In the genomic region with DNA sequence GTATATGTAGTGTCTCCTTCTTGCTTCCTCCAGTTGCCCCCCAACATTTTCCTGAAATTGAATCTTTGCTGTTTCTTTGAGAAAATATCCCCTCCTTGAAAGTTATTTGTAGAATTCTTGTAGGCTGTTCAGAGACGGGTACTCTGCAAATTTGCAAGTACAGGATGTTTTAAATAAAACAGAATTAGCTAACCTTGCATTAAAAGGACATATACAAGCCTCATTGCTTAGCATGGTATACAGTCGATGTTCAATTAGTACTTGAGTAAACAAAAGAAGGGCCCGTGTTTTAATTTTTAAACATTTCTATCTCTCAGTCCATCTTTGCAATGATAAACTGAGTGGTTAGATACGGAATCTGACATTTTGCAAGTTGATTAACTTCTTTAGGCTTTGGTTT, we compare ENCODE assay signal across 23 cellular contexts. TPM values are rescaled to one million over a fixed set of nuclear protein-coding genes. Genes with fewer than 3 reads are reported as not detected.
DNase-seq lines count a peak whose midpoint lies in the region; ATAC-seq, FAIRE-seq and TF ChIP-seq lines count a peak whose summit lies in the region.
"Had no signal": no experiment of that assay in that cellular context is flagged by ENCODE, and none has a peak within 500 bp of the region (broad histone marks: within the 10 kb centered on the region; RNA-seq: fewer than 3 reads in every experiment).

No MANE protein-coding gene starts in this region.

- ATAC-seq in HepG2 (no peak), right lobe of liver (no peak), WTC11 (no peak), K562 (no peak), HG02970 (IDR thresholded peaks at IDR 0.05; ENCODE audit: low FRiP score, unreplicated experiment) (no peak)
- ATAC-seq: A549; CD8-positive, alpha-beta T cell; GM12878 had no signal

- POLR2A ChIA-PET in HepG2 (lab: Yijun Ruan, JAX) (no interaction called here), WTC11 (lab: Charles Lee) (no interaction called here), K562 (lab: Yijun Ruan, JAX) (no interaction called here)

- H3K4me2 ChIP-seq in HepG2 (ENCODE audit: low read depth, low read length) (no peak overlapping the region), K562 (ENCODE audit: insufficient read depth, low read length) (no peak overlapping the region)
- H3K4me2 ChIP-seq: A549; BLaER1 treated with 17β-estradiol and CSF1 and Interleukin-3, amounts not matched to agents 10 nM and 100 nM had no signal

- no peaks in the 10 kb centered on the region for H3K9me3 Mint-ChIP-seq in WTC11
- H3K9me3 Mint-ChIP-seq: CD4-positive, alpha-beta T cell; CD8-positive, alpha-beta T cell had no signal

- intact Hi-C loops in HepG2 (cut with micrococcal nuclease; ENCODE audit: unreplicated experiment) = no loop called here
- intact Hi-C loops in right lobe of liver (cut with DNase I) = no loop called here
- intact Hi-C loops in K562 (cut with micrococcal nuclease) = loop anchor here (5.0 kb wide), 1 partner anchor 111 kb away; no protein-coding TSS in a partner anchor

- H3K27me3 ChIP-seq in HepG2 (ENCODE audit: control insufficient read depth in 1 of 2, insufficient read depth in 2 of 2, low read length in 2 of 2) = no peaks in the 10 kb centered on the region
- H3K27me3 ChIP-seq in right lobe of liver = no peaks in the 10 kb centered on the region
- no peaks in the 10 kb centered on the region for H3K27me3 ChIP-seq in K562 (ENCODE audit: control insufficient read depth in 2 of 2, insufficient read depth in 2 of 2, low read length in 2 of 2)
- H3K27me3 ChIP-seq: BLaER1 treated with 17β-estradiol and CSF1 and Interleukin-3, amounts not matched to agents 10 nM and 100 nM had no signal

- no peaks in the 10 kb centered on the region for H3K36me3 Mint-ChIP-seq in WTC11
- H3K36me3 Mint-ChIP-seq: CD8-positive, alpha-beta T cell had no signal

- H3K4me1 ChIP-seq in HepG2 (ENCODE audit: insufficient read depth, low read length) = peaks cover 18% of the 10 kb centered on the region
- H3K4me1 ChIP-seq in right lobe of liver = peaks cover 0 to 33% (median 12%) of the 10 kb centered on the region in 4 donors
- H3K4me1 ChIP-seq in K562 (replicated peaks in 1 of 2; ENCODE audit: control insufficient read depth in 2 of 2, insufficient read depth in 2 of 2, low read length in 2 of 2) = peaks cover 20 to 69% of the 10 kb centered on the region in 2 experiments; a peak in 4 of 5 replicates
- H3K4me1 ChIP-seq: A549 had no signal

- H3K4me1 Mint-ChIP-seq in WTC11 = peaks cover 63% of the 10 kb centered on the region

- in situ Hi-C loops in HepG2 (cut with HindIII; ENCODE audit: extremely low pct_ligation_motif_present, low pct_unique_long_range_greater_than_20kb) (no loop called here), K562 (cut with MboI) (no loop called here)

- H3K9ac ChIP-seq in HepG2 (ENCODE audit: insufficient read depth, low read depth, low read length) (no peak overlapping the region), K562 (ENCODE audit: insufficient read depth in 1 of 2, low read depth in 2 of 2, low read length in 2 of 2) (no peak overlapping the region)
- H3K9ac ChIP-seq: BLaER1 treated with 17β-estradiol and CSF1 and Interleukin-3, amounts not matched to agents 10 nM and 100 nM had no signal

- H3K27ac ChIP-seq in HepG2 (ENCODE audit: extremely low read length, insufficient read depth, low read length) (no peak overlapping the region), right lobe of liver (no peak overlapping the region), K562 (ENCODE audit: extremely low read depth, low read depth, low read length) (no peak overlapping the region)
- H3K27ac ChIP-seq: 22Rv1; A549; BLaER1 treated with 17β-estradiol and CSF1 and Interleukin-3, amounts not matched to agents 10 nM and 100 nM; C4-2B had no signal

- H3K36me3 ChIP-seq in HepG2 (replicated peaks in 1 of 2; ENCODE audit: control insufficient read depth in 1 of 2, insufficient read depth in 2 of 2, low read length in 2 of 2) (no peaks in the 10 kb centered on the region), right lobe of liver (no peaks in the 10 kb centered on the region), K562 (ENCODE audit: control insufficient read depth, insufficient read depth, low read length) (no peaks in the 10 kb centered on the region)
- H3K36me3 ChIP-seq: BLaER1 treated with 17β-estradiol and CSF1 and Interleukin-3, amounts not matched to agents 10 nM and 100 nM had no signal

- no peak for TF ChIP-seq CTCF in HepG2 (CRISPR knock-in tag; IDR thresholded peaks at IDR 0.05)
- no peak for TF ChIP-seq CTCF in right lobe of liver (IDR thresholded peaks at IDR 0.05)
- TF ChIP-seq CTCF in WTC11 (IDR thresholded peaks at IDR 0.05) = no peak
- TF ChIP-seq CTCF in K562 (IDR thresholded peaks at IDR 0.05 in 2 of 3, conservative IDR thresholded peaks at IDR 0.05 in 1 of 3; ENCODE audit: insufficient read depth in 2 of 3, low read depth in 1 of 3, low read length in 3 of 3) = no peak
- no peak for TF ChIP-seq CTCF in GM10266 (IDR thresholded peaks at IDR 0.05; ENCODE audit: control insufficient read depth, insufficient read depth, low read depth, missing control alignments)

- H3K4me3 ChIP-seq in HepG2 (replicated peaks in 1 of 3; ENCODE audit: insufficient read depth in 1 of 3, low read depth in 2 of 3, low read length in 3 of 3) = no peak overlapping the region
- H3K4me3 ChIP-seq in right lobe of liver = no peak overlapping the region
- H3K4me3 ChIP-seq in K562 = no peak overlapping the region
- H3K4me3 ChIP-seq: A549; BLaER1 treated with 17β-estradiol and CSF1 and Interleukin-3, amounts not matched to agents 10 nM and 100 nM; GM12878 had no signal

- peaks cover 25% of the 10 kb centered on the region for H3K79me2 ChIP-seq in HepG2 (ENCODE audit: insufficient read depth, low read length)
- H3K79me2 ChIP-seq in K562 (ENCODE audit: control insufficient read depth, insufficient read depth, low read length) = peaks cover 89% of the 10 kb centered on the region

- FAIRE-seq in HepG2 (lab: Jason Lieb, UNC) = no peak
- no peak for FAIRE-seq in K562 (lab: Jason Lieb, UNC)
- FAIRE-seq: A549, D721Med, G401.6, GM12878, GM12892 had no signal

- TF ChIP-seq RAD21 in HepG2 (CRISPR knock-in tag; IDR thresholded peaks at IDR 0.05) (no peak), K562 (CRISPR knock-in tag; conservative IDR thresholded peaks at IDR 0.05 in 1 of 2, IDR thresholded peaks at IDR 0.05 in 1 of 2) (no peak)

- TF ChIP-seq POLR2A in HepG2 (IDR thresholded peaks at IDR 0.05; ENCODE audit: insufficient read depth in 1 of 2, low read depth in 2 of 2, low read length in 2 of 2) (no peak), right lobe of liver (IDR thresholded peaks at IDR 0.05) (no peak), K562 (conservative IDR thresholded peaks at IDR 0.05) (no peak)

- H3K9me3 ChIP-seq in HepG2 (ENCODE audit: low read length) (no peaks in the 10 kb centered on the region), right lobe of liver (no peaks in the 10 kb centered on the region), K562 (replicated peaks; ENCODE audit: control insufficient read depth, insufficient read depth, low read depth, low read length) (no peaks in the 10 kb centered on the region)
- H3K9me3 ChIP-seq: A549; BLaER1 treated with 17β-estradiol and CSF1 and Interleukin-3, amounts not matched to agents 10 nM and 100 nM; Caco-2 had no signal

- DNase-seq in HepG2 (ENCODE audit: low spot score) (no peak), right lobe of liver (no peak), WTC11 (ENCODE audit: low spot score) (no peak), K562 (ENCODE audit: extremely low read depth in 1 of 4, low spot score in 3 of 4) (no peak), HPDE6-E6E7 (ENCODE audit: extremely low spot score) (no peak), GM10266 (ENCODE audit: extremely low spot score) (no peak)
- DNase-seq: AML-193; Caco-2; Calu3; CD4-positive, alpha-beta T cell; CD8-positive, alpha-beta T cell; DMS79 treated with DMSO at 0.1 percent for 48 hours; GF-D8 had no signal

- 97% methylated on average over 4 of the region's 4 CpGs for WGBS in HepG2 (ENCODE audit: low lambda C conversion rate)
- 60% methylated on average over 4 of the region's 4 CpGs for WGBS in right lobe of liver (ENCODE audit: insufficient coverage, low coverage, low lambda C conversion rate, missing lambda C conversion rate)
- 40% methylated on average over 4 of the region's 4 CpGs for WGBS in K562 (ENCODE audit: insufficient coverage, low coverage, missing lambda C conversion rate)

- no peaks in the 10 kb centered on the region for H3K9me1 ChIP-seq in K562 (ENCODE audit: control insufficient read depth, insufficient read depth, low read length)

- no peak overlapping the region for H2AFZ ChIP-seq in HepG2 (ENCODE audit: low read length)
- H2AFZ ChIP-seq in K562 (ENCODE audit: low read depth, low read length) = no peak overlapping the region

- no peak overlapping the region for H3K4me3 Mint-ChIP-seq in WTC11
- H3K4me3 Mint-ChIP-seq: B cell; CD4-positive, alpha-beta T cell; CD8-positive, alpha-beta T cell had no signal

- peak overlapping the region; percentile 62; the same call in 1 of the 2 replicates for H3K27ac Mint-ChIP-seq in WTC11
- H3K27ac Mint-ChIP-seq: B cell; CD4-positive, alpha-beta T cell; CD8-positive, alpha-beta T cell had no signal

- TF ChIP-seq EP300 in HepG2 (IDR thresholded peaks at IDR 0.05; ENCODE audit: low read depth in 2 of 2, low read length in 2 of 2) = no peak
- TF ChIP-seq EP300 in HepG2 (CRISPR knock-in tag; IDR thresholded peaks at IDR 0.05; ENCODE audit: borderline replicate concordance) = no peak
- no peak for TF ChIP-seq EP300 in K562 (IDR thresholded peaks at IDR 0.05; ENCODE audit: low read length)

- BruUV-seq in HepG2 (replicated peaks; lab: Mats Ljungman, UMichigan) (no TSS peak), K562 (replicated peaks; lab: Mats Ljungman, UMichigan) (no TSS peak)

- H4K20me1 ChIP-seq in HepG2 (ENCODE audit: insufficient read depth, low read length) (no peaks in the 10 kb centered on the region), K562 (replicated peaks; ENCODE audit: control insufficient read depth, insufficient read depth, low read length) (no peaks in the 10 kb centered on the region)

- H3K27me3 Mint-ChIP-seq in WTC11 (ENCODE audit: low read depth) = no peaks in the 10 kb centered on the region
- H3K27me3 Mint-ChIP-seq: CD4-positive, alpha-beta T cell had no signal

- CTCF ChIA-PET in HepG2 (lab: Yijun Ruan, JAX; ENCODE audit: low intra/inter-chr PET ratio, low total read pairs) (no interaction called here), WTC11 (lab: Charles Lee) (no interaction called here), K562 (lab: Yijun Ruan, JAX; ENCODE audit: low intra/inter-chr PET ratio) (no interaction called here)

RNA-seq across cellular contexts. Expression of gene RAPGEF2, which starts 50.8 kb away (rescaled TPM):
- 23.0 and 24.3 TPM in 2 replicates for total RNA-seq in HepG2 (2016; rRNA removed; fragmentation: Illumina TruSeq; extraction: Trizol)
- total RNA-seq in HepG2 (2016; cell fraction: cytosol; rRNA removed; fragmentation: Illumina TruSeq; extraction: Trizol; ENCODE audit: low read depth) = 4.9 and 6.3 TPM in 2 replicates
- 22.0 and 23.7 TPM in 2 replicates for total RNA-seq in HepG2 (2016; cell fraction: insoluble cytoplasmic fraction; rRNA removed; fragmentation: Illumina TruSeq; extraction: Trizol)
- total RNA-seq in HepG2 (2016; cell fraction: membrane; rRNA removed; fragmentation: Illumina TruSeq; extraction: Trizol) = 5.0 and 6.3 TPM in 2 replicates
- total RNA-seq in HepG2 (2016; cell fraction: nucleus; rRNA removed; fragmentation: Illumina TruSeq; extraction: Trizol) = 35.9 and 37.8 TPM in 2 replicates
- polyA plus RNA-seq in HepG2 (2011; rRNA removed) = 17.2 and 19.2 TPM in 2 replicates
- 13.6 and 17.3 TPM in 2 replicates for polyA plus RNA-seq in HepG2 (2011; cell fraction: cytosol; rRNA removed)
- 22.9 and 26.6 TPM in 2 replicates for polyA plus RNA-seq in HepG2 (2011; cell fraction: nucleus; rRNA removed)
- polyA plus RNA-seq in HepG2 (2012) = 12.4 and 13.7 TPM in 2 replicates
- 0.24 and 0.32 TPM in 2 replicates for polyA plus RNA-seq in HepG2 (2016; cell fraction: cytosol; fragmentation: Illumina TruSeq; extraction: Trizol; ENCODE audit: low read depth)
- polyA plus RNA-seq in HepG2 (2016; cell fraction: insoluble cytoplasmic fraction; fragmentation: Illumina TruSeq; extraction: Trizol; ENCODE audit: low read depth) = 12.6 and 13.0 TPM in 2 replicates
- 0.80 and 1.2 TPM in 2 replicates for polyA plus RNA-seq in HepG2 (2016; cell fraction: membrane; fragmentation: Illumina TruSeq; extraction: Trizol; ENCODE audit: low read depth)
- 21.9 and 25.9 TPM in 2 replicates for polyA plus RNA-seq in HepG2 (2016; cell fraction: nucleus; fragmentation: Illumina TruSeq; extraction: Trizol; ENCODE audit: insufficient read depth, low read depth)
- polyA minus RNA-seq in HepG2 (2011; rRNA and poly(A)+ RNA removed; ENCODE audit: low replicate concordance) = 24.7 and 32.1 TPM in 2 replicates
- 18.1 and 20.7 TPM in 2 replicates for polyA minus RNA-seq in HepG2 (2011; cell fraction: cytosol; rRNA and poly(A)+ RNA removed)
- polyA minus RNA-seq in HepG2 (2011; cell fraction: nucleus; rRNA and poly(A)+ RNA removed) = 83.3 and 91.0 TPM in 2 replicates
- 10 to 100 TPM; 22.1 to 32.1 (median 27.2) TPM for total RNA-seq in right lobe of liver
- total RNA-seq in WTC11 (2021) = 32.3 to 40.6 TPM (median 33.4 TPM) in 3 replicates
- 50.9 and 149 TPM in 2 replicates for total RNA-seq in K562 (2011; cell fraction: chromatin; rRNA removed; ENCODE audit: low replicate concordance)
- 21.8 and 31.8 TPM in 2 replicates for total RNA-seq in K562 (2011; cell fraction: nucleolus; rRNA removed)
- total RNA-seq in K562 (2011; cell fraction: nucleoplasm; rRNA removed) = 43.3 and 46.7 TPM in 2 replicates
- total RNA-seq in K562 (2014; rRNA removed) = 21.2 and 21.4 TPM in 2 replicates
- 24.1 and 27.3 TPM in 2 replicates for total RNA-seq in K562 (2014; rRNA removed; fragmentation: Illumina TruSeq; extraction: Trizol)
- total RNA-seq in K562 (2015; rRNA removed; fragmentation: Illumina TruSeq; extraction: Trizol) = 29.9 and 32.6 TPM in 2 replicates
- total RNA-seq in K562 (2021) = 17.1 and 23.1 TPM in 2 replicates
- 28.4 and 31.1 TPM in 2 replicates for polyA plus RNA-seq in K562 (2011; rRNA removed)
- polyA plus RNA-seq in K562 (2011; cell fraction: cytosol; rRNA removed) = 15.8 and 20.2 TPM in 2 replicates
- polyA plus RNA-seq in K562 (2011; cell fraction: nucleus; rRNA removed) = 45.9 and 58.3 TPM in 2 replicates
- polyA plus RNA-seq in K562 (2012) = 16.1 and 24.1 TPM in 2 replicates
- polyA plus RNA-seq in K562 (2014; fragmentation: Illumina TruSeq; extraction: Trizol) = 22.1 and 26.8 TPM in 2 replicates
- 1 to 10 TPM; 3.1 to 3.4 TPM for polyA plus RNA-seq in K562 (2014; fragmentation: Nextera tagmentation; extraction: Ambion mirVana)
- 13.1 and 15.0 TPM in 2 replicates for polyA plus RNA-seq in K562 (2014; rRNA removed)
- polyA minus RNA-seq in K562 (2011; rRNA and poly(A)+ RNA removed) = 127 and 148 TPM in 2 replicates
- polyA minus RNA-seq in K562 (2011; cell fraction: cytosol; rRNA and poly(A)+ RNA removed) = 23.8 and 34.2 TPM in 2 replicates
- polyA minus RNA-seq in K562 (2011; cell fraction: nucleus; rRNA and poly(A)+ RNA removed) = 42.3 and 86.1 TPM in 2 replicates

Comparison
In these comparisons a context has a peak if more than half of its experiments do, and no peak if none do; other contexts are left out.
1. Of the 241 proteins assayed by ChIP-seq in both HepG2 and K562: peak only in HepG2: MAFF; only in K562: none; in both: none; in neither: 239; mixed calls (peak in some experiments, not most) for 1.